In genomic region chr9:136044207-136044970, GRCh38 we compare ENCODE assay signal across 16 cellular contexts. TPM values are rescaled to one million over a fixed set of nuclear protein-coding genes. Genes with fewer than 3 reads are reported as not detected.
DNase-seq lines count a peak whose midpoint lies in the region; ATAC-seq, FAIRE-seq and TF ChIP-seq lines count a peak whose summit lies in the region.
"Had no signal": no experiment of that assay in that cellular context is flagged by ENCODE, and none has a peak within 500 bp of the region (broad histone marks: within the 10 kb centered on the region; RNA-seq: fewer than 3 reads in every experiment).

No MANE protein-coding gene starts in this region.

- POLR2A ChIA-PET in A549 (lab: Yijun Ruan, JAX): no interaction called here

- ATAC-seq in A549 (no peak), left lobe of liver (no peak), GM21423 (IDR thresholded peaks at IDR 0.05; ENCODE audit: unreplicated experiment) (no peak)
- ATAC-seq in activated CD8-positive, alpha-beta memory T cell treated with anti-CD3 and anti-CD28 coated beads, Interleukin-2, amount 10 ng/mL, durations not matched to agents 7 days and 5 days: no peak

- H3K4me3 ChIP-seq in A549 (no peak overlapping the region), H7 (ENCODE audit: insufficient read depth, low read depth, low read length) (no peak overlapping the region), WERI-Rb-1 (ENCODE audit: low read depth, low read length) (no peak overlapping the region)
- H3K4me3 ChIP-seq: HAP-1 had no signal

- no peak for TF ChIP-seq RAD21 in A549 (conservative IDR thresholded peaks at IDR 0.05 in 1 of 2, IDR thresholded peaks at IDR 0.05 in 1 of 2)

- no peak for DNase-seq in A549 (ENCODE audit: low read depth in 1 of 2, low spot score in 1 of 2)
- DNase-seq in H7: peak; percentile 38
- DNase-seq in left lobe of liver (ENCODE audit: low spot score): peak; percentile 43
- DNase-seq in osteocyte (ENCODE audit: extremely low spot score, unreplicated experiment): peak; percentile 81
- DNase-seq in activated gamma-delta T cell treated with Interleukin-2 at 50 U/mL for 16 hours: no peak
- no peak for DNase-seq in WERI-Rb-1
- DNase-seq in activated CD8-positive, alpha-beta memory T cell treated with anti-CD3 and anti-CD28 coated beads, Interleukin-2, amount 10 ng/mL, durations not matched to agents 7 days and 5 days: no peak
- DNase-seq: DMS79 treated with DMSO at 0.1 percent for 48 hours, KBM-7, NCI-H1105, NCI-H1694 treated with DMSO at 0.1 percent for 48 hours, NCI-H510A, NCI-H774, SHP77 treated with DMSO at 0.1 percent for 48 hours had no signal

- H3K27ac ChIP-seq in A549: no peak overlapping the region
- H3K27ac ChIP-seq in WERI-Rb-1: no peak overlapping the region

- H3K36me3 Mint-ChIP-seq in osteocyte (ENCODE audit: unreplicated experiment): peaks cover 11% of the 10 kb centered on the region
- H3K36me3 Mint-ChIP-seq in activated CD8-positive, alpha-beta memory T cell treated with anti-CD3 and anti-CD28 coated beads, Interleukin-2, amount 10 ng/mL, durations not matched to agents 7 days and 5 days: peaks cover 7% of the 10 kb centered on the region

- H3K27ac Mint-ChIP-seq in osteocyte (ENCODE audit: unreplicated experiment): no peak overlapping the region
- H3K27ac Mint-ChIP-seq in activated CD8-positive, alpha-beta memory T cell treated with anti-CD3 and anti-CD28 coated beads, Interleukin-2, amount 10 ng/mL, durations not matched to agents 7 days and 5 days: no peak overlapping the region

- peaks cover 29% of the 10 kb centered on the region for H3K4me1 Mint-ChIP-seq in osteocyte (ENCODE audit: unreplicated experiment)
- H3K4me1 Mint-ChIP-seq in activated CD8-positive, alpha-beta memory T cell treated with anti-CD3 and anti-CD28 coated beads, Interleukin-2, amount 10 ng/mL, durations not matched to agents 7 days and 5 days: no peaks in the 10 kb centered on the region

- no peak for TF ChIP-seq CTCF in A549 (IDR thresholded peaks at IDR 0.05)
- no peak for TF ChIP-seq CTCF in osteocyte (IDR thresholded peaks at IDR 0.05)
- TF ChIP-seq CTCF in WERI-Rb-1 (IDR thresholded peaks at IDR 0.05; ENCODE audit: low read depth, low read length): no peak

- H3K9me3 ChIP-seq in A549 (peaks cover 8% of the 10 kb centered on the region), WERI-Rb-1 (ENCODE audit: severe bottlenecking) (no peaks in the 10 kb centered on the region)
- H3K9me3 ChIP-seq: HAP-1 had no signal

- FAIRE-seq in A549 (lab: Jason Lieb, UNC): no peak

- WGBS in A549 (ENCODE audit: missing lambda C conversion rate): 94% methylated on average over 21 of the region's 25 CpGs

- peaks cover 24% of the 10 kb centered on the region; the same call in 2 of the 3 replicates for H3K4me1 ChIP-seq in A549
- H3K4me1 ChIP-seq: HAP-1 had no signal

- no peak for TF ChIP-seq POLR2A in A549 (IDR thresholded peaks at IDR 0.05; ENCODE audit: low read length)

- H3K36me3 ChIP-seq in H7 (replicated peaks; ENCODE audit: control insufficient read depth, insufficient read depth, low read length) (no peaks in the 10 kb centered on the region; the same call in 1 of the 2 replicates), WERI-Rb-1 (peaks cover 5% of the 10 kb centered on the region)

- no peak overlapping the region for H3K4me3 Mint-ChIP-seq in osteocyte (ENCODE audit: unreplicated experiment)
- H3K4me3 Mint-ChIP-seq in activated CD8-positive, alpha-beta memory T cell treated with anti-CD3 and anti-CD28 coated beads, Interleukin-2, amount 10 ng/mL, durations not matched to agents 7 days and 5 days: no peak overlapping the region

- TF ChIP-seq EP300 in A549 (IDR thresholded peaks at IDR 0.05): no peak

- no peak overlapping the region for H3K4me2 ChIP-seq in A549

- peaks cover 5% of the 10 kb centered on the region for H3K9me3 Mint-ChIP-seq in osteocyte (ENCODE audit: unreplicated experiment)
- H3K9me3 Mint-ChIP-seq in activated CD8-positive, alpha-beta memory T cell treated with anti-CD3 and anti-CD28 coated beads, Interleukin-2, amount 10 ng/mL, durations not matched to agents 7 days and 5 days (ENCODE audit: low read depth): peaks cover 7% of the 10 kb centered on the region

- no peaks in the 10 kb centered on the region for H3K27me3 Mint-ChIP-seq in osteocyte (ENCODE audit: unreplicated experiment)
- no peaks in the 10 kb centered on the region for H3K27me3 Mint-ChIP-seq in activated CD8-positive, alpha-beta memory T cell treated with anti-CD3 and anti-CD28 coated beads, Interleukin-2, amount 10 ng/mL, durations not matched to agents 7 days and 5 days

- H3K27me3 ChIP-seq in H7 (ENCODE audit: control insufficient read depth, insufficient read depth, low read length) (no peaks in the 10 kb centered on the region), WERI-Rb-1 (ENCODE audit: insufficient read depth, low read depth, severe bottlenecking) (no peaks in the 10 kb centered on the region)

- CTCF ChIA-PET in A549 (lab: Yijun Ruan, JAX): interaction anchor here (0.9 to 1.4 kb wide), 3 partner anchors 16 to 77 kb away, joined by 3 to 5 read pairs (median 3); no protein-coding TSS in a partner anchor
- CTCF ChIA-PET in activated CD8-positive, alpha-beta memory T cell treated with anti-CD3 and anti-CD28 coated beads, Interleukin-2, amount 10 ng/mL, durations not matched to agents 7 days and 5 days (lab: Charles Lee): interaction anchor here (0.6 kb wide), 1 partner anchor 1469 kb away, joined by 3 read pairs; no protein-coding TSS in a partner anchor

TF ChIP-seq in A549, 52 proteins besides CTCF, POLR2A, EP300 and RAD21:
- TF ChIP-seq MAX (IDR thresholded peaks at IDR 0.05) (no peak), RCOR1 (IDR thresholded peaks at IDR 0.05; ENCODE audit: low read depth, low read length) (no peak), MAFK (IDR thresholded peaks at IDR 0.05; ENCODE audit: partially characterized antibody) (peak; percentile 11)
TF ChIP-seq in A549: peak in this region for 1.

RNA-seq across cellular contexts. Expression of gene NACC2, which starts 50.7 kb away (rescaled TPM):
- polyA plus RNA-seq in A549 (2011; rRNA removed) (12.7 and 16.1 TPM in 2 replicates), A549 (2017; fragmentation: RNase III; extraction: RNeasy Plus Mini Kit Qiagen cat#74134 plus additional on column Dnase treatment) (28.4 to 29.5 TPM (median 29.2 TPM) in 3 replicates)
- 24.7 and 31.7 TPM in 2 replicates for polyA plus RNA-seq in A549 (2012; cell fraction: cytosol; rRNA removed)
- polyA plus RNA-seq in A549 (2012; cell fraction: nucleus; rRNA removed): 60.5 and 64.5 TPM in 2 replicates
- 16.6 and 18.9 TPM in 2 replicates for polyA minus RNA-seq in A549 (2011; rRNA and poly(A)+ RNA removed)
- 16.6 and 19.3 TPM in 2 replicates for total RNA-seq in H7 (2014; rRNA removed; shearing (Covaris generic))
- total RNA-seq in left lobe of liver (18.4 TPM), osteocyte (40.1 and 41.4 TPM in 2 replicates)
- 1 to 10 TPM; 6.3 to 9.7 TPM for total RNA-seq in activated CD8-positive, alpha-beta memory T cell treated with anti-CD3 and anti-CD28 coated beads, Interleukin-2, amount 10 ng/mL, durations not matched to agents 7 days and 5 days

Comparison
In these comparisons a context has a peak if more than half of its experiments do, and no peak if none do; other contexts are left out.
1. DNase-seq: peak in H7 (single experiment), left lobe of liver (single experiment) and osteocyte (single experiment); none in A549 (0 of 2), activated gamma-delta T cell treated with Interleukin-2 at 50 U/mL for 16 hours (single experiment), WERI-Rb-1 (single experiment) and activated CD8-positive, alpha-beta memory T cell treated with anti-CD3 and anti-CD28 coated beads, Interleukin-2, amount 10 ng/mL, durations not matched to agents 7 days and 5 days (single experiment).